Comparison of ENCODE assay signal across 9 cellular contexts in genomic region chr7:155533120-155533826, GRCh38. TPM values are rescaled to one million over a fixed set of nuclear protein-coding genes. Genes with fewer than 3 reads are reported as not detected.
DNase-seq lines count a peak whose midpoint lies in the region; ATAC-seq and TF ChIP-seq lines count a peak whose summit lies in the region.
"Had no signal": no experiment of that assay in that cellular context is flagged by ENCODE, and none has a peak within 500 bp of the region (broad histone marks: within the 10 kb centered on the region; RNA-seq: fewer than 3 reads in every experiment).

No MANE protein-coding gene starts in this region.

- peaks cover 9 to 12% of the 10 kb centered on the region in 2 donors for H3K4me1 ChIP-seq in thoracic aorta (ENCODE audit: control insufficient read depth in 1 of 2, low read depth in 2 of 2)

- ATAC-seq in activated T-cell treated with anti-CD3 and anti-CD28 coated beads, Interleukin-2, amount 50 U/mL, for 72 hours (replicated peaks in 1 of 2), result peak; percentile 56 to 58
- peak; percentile 66 for ATAC-seq in left lobe of liver
- ATAC-seq in thoracic aorta (ENCODE audit: insufficient number of reproducible peaks, low FRiP score, low read depth), result no peak
- ATAC-seq in GM21576 (IDR thresholded peaks at IDR 0.05; ENCODE audit: unreplicated experiment), result no peak
- no peak for ATAC-seq in GM21381 (IDR thresholded peaks at IDR 0.05; ENCODE audit: unreplicated experiment)

- H3K27ac ChIP-seq in thoracic aorta, result no peak overlapping the region

- H3K4me3 ChIP-seq in thoracic aorta, result peak overlapping the region; percentile 56

- no peak overlapping the region for H3K27ac Mint-ChIP-seq in activated T-cell treated with anti-CD3 and anti-CD28 coated beads, Interleukin-2, amount 50 U/mL, for 72 hours

- H3K4me1 Mint-ChIP-seq in activated T-cell treated with anti-CD3 and anti-CD28 coated beads, Interleukin-2, amount 50 U/mL, for 72 hours (ENCODE audit: low read depth), result peaks cover 16% of the 10 kb centered on the region

- peak; percentile 57 for DNase-seq in activated effector memory CD4-positive, alpha-beta T cell treated with anti-CD3 and anti-CD28 coated beads, Interleukin-2, amount 50 U/mL, for 16 hours
- DNase-seq in activated effector memory CD4-positive, alpha-beta T cell treated with Interleukin-2 at 50 U/mL for 16 hours, result no peak
- DNase-seq in activated T-cell treated with anti-CD3 and anti-CD28 coated beads, Interleukin-2, amount 50 U/mL, for 72 hours, result peak; percentile 5 to 14
- DNase-seq in left lobe of liver (ENCODE audit: low spot score) (no peak), thoracic aorta (ENCODE audit: low spot score) (no peak), NCI-H1436 (lab: John Stamatoyannopoulos, UW) (no peak)
- DNase-seq: foreskin melanocyte had no signal

- peak overlapping the region; percentile 47 to 78 for H3K4me3 Mint-ChIP-seq in activated T-cell treated with anti-CD3 and anti-CD28 coated beads, Interleukin-2, amount 50 U/mL, for 72 hours

- no peaks in the 10 kb centered on the region for H3K9me3 ChIP-seq in thoracic aorta

- no peaks in the 10 kb centered on the region for H3K9me3 Mint-ChIP-seq in activated T-cell treated with anti-CD3 and anti-CD28 coated beads, Interleukin-2, amount 50 U/mL, for 72 hours

- peaks cover 76% of the 10 kb centered on the region for H3K27me3 Mint-ChIP-seq in activated T-cell treated with anti-CD3 and anti-CD28 coated beads, Interleukin-2, amount 50 U/mL, for 72 hours (ENCODE audit: low read depth)

- peaks cover 11% of the 10 kb centered on the region for H3K27me3 ChIP-seq in thoracic aorta (replicated peaks; ENCODE audit: insufficient read depth)

- H3K36me3 ChIP-seq in thoracic aorta, result no peaks in the 10 kb centered on the region

- H3K36me3 Mint-ChIP-seq in activated T-cell treated with anti-CD3 and anti-CD28 coated beads, Interleukin-2, amount 50 U/mL, for 72 hours (ENCODE audit: insufficient read depth in 2 of 2), result no peaks in the 10 kb centered on the region

- no peak for TF ChIP-seq CTCF in thoracic aorta (IDR thresholded peaks at IDR 0.05)

RNA-seq across cellular contexts. Expression of gene CNPY1, which starts 13.1 kb away (rescaled TPM):
- not detected for total RNA-seq in activated T-cell treated with anti-CD3 and anti-CD28 coated beads, Interleukin-2, amount 50 U/mL, for 72 hours
- total RNA-seq in left lobe of liver (not detected), thoracic aorta (not detected)

Comparison
In these comparisons a context has a peak if more than half of its experiments do, and no peak if none do; other contexts are left out.
1. DNase-seq: peak in activated effector memory CD4-positive, alpha-beta T cell treated with anti-CD3 and anti-CD28 coated beads, Interleukin-2, amount 50 U/mL, for 16 hours (single experiment) and activated T-cell treated with anti-CD3 and anti-CD28 coated beads, Interleukin-2, amount 50 U/mL, for 72 hours (2 of 2); none in activated effector memory CD4-positive, alpha-beta T cell treated with Interleukin-2 at 50 U/mL for 16 hours (single experiment), left lobe of liver (single experiment), thoracic aorta (single experiment) and NCI-H1436 (single experiment).
2. ATAC-seq: peak in activated T-cell treated with anti-CD3 and anti-CD28 coated beads, Interleukin-2, amount 50 U/mL, for 72 hours (2 of 2) and left lobe of liver (single experiment); none in thoracic aorta (single experiment), GM21576 (single experiment) and GM21381 (single experiment).